Comparison of ENCODE assay signal across 1 cellular context in genomic region chr4:6639137-6639680, GRCh38.
TF ChIP-seq lines count a peak whose summit lies in the region.

No MANE protein-coding gene starts in this region.

TF ChIP-seq in K562, 482 proteins besides CTCF, POLR2A, EP300 and RAD21:
- TF ChIP-seq DLX4 (CRISPR knock-in tag; IDR thresholded peaks at IDR 0.05) (no peak), HDAC3 (IDR thresholded peaks at IDR 0.05; ENCODE audit: borderline replicate concordance, partially characterized antibody) (no peak), PTRF (tag; IDR thresholded peaks at IDR 0.05) (no peak), L3MBTL2 (IDR thresholded peaks at IDR 0.05) (no peak), HIVEP1 (CRISPR knock-in tag; IDR thresholded peaks at IDR 0.05) (no peak), CHD4 (IDR thresholded peaks at IDR 0.05; ENCODE audit: insufficient read depth, insufficient replicate concordance, low read depth, low read length, poor library complexity, severe bottlenecking) (no peak), SMAD3 (CRISPR knock-in tag; conservative IDR thresholded peaks at IDR 0.05) (no peak), RFX5 (IDR thresholded peaks at IDR 0.05; ENCODE audit: low read depth, low read length) (no peak)
